In genomic region chr11:83046626-83047172, GRCh38 we compare ENCODE assay signal across 14 cellular contexts. TPM values are rescaled to one million over a fixed set of nuclear protein-coding genes. Genes with fewer than 3 reads are reported as not detected.
A peak's percentile ranks its signal among the peaks of the same experiment; 100 is the strongest.
DNase-seq lines count a peak whose midpoint lies in the region; ATAC-seq and TF ChIP-seq lines count a peak whose summit lies in the region.
"Had no signal": no experiment of that assay in that cellular context is flagged by ENCODE, and none has a peak within 500 bp of the region (broad histone marks: within the 10 kb centered on the region; RNA-seq: fewer than 3 reads in every experiment).

No MANE protein-coding gene starts in this region.

- POLR2A ChIA-PET in naive thymus-derived CD4-positive, alpha-beta T cell (lab: Charles Lee), result interaction anchor here (0.8 to 1.3 kb wide), 2 partner anchors 28 to 40 kb away, joined by 3 read pairs; no protein-coding TSS in a partner anchor

- TF ChIP-seq EP300 in upper lobe of left lung (IDR thresholded peaks at IDR 0.05), result no peak

- H3K36me3 ChIP-seq in heart right ventricle, result no peaks in the 10 kb centered on the region
- no peaks in the 10 kb centered on the region for H3K36me3 ChIP-seq in upper lobe of left lung
- H3K36me3 ChIP-seq in ascending aorta, result no peaks in the 10 kb centered on the region
- H3K36me3 ChIP-seq in naive thymus-derived CD4-positive, alpha-beta T cell (ENCODE audit: control insufficient read depth in 2 of 3, insufficient read depth in 3 of 3, low read length in 3 of 3), result peaks cover 0 to 3% (median 0%) of the 10 kb centered on the region in 3 experiments
- H3K36me3 ChIP-seq: SJSA1 had no signal

- H3K36me3 Mint-ChIP-seq in dendritic cell treated with granulocyte-macrophage colony-stimulating factor and Interleukin-4, amounts not matched to agents 40 ng/mL and 50 ng/mL, for 4 days (ENCODE audit: low read depth), result no peaks in the 10 kb centered on the region
- peaks cover 14% of the 10 kb centered on the region for H3K36me3 Mint-ChIP-seq in memory B cell
- H3K36me3 Mint-ChIP-seq in naive thymus-derived CD4-positive, alpha-beta T cell, result peaks cover 3 to 17% (median 15%) of the 10 kb centered on the region in 5 donors

- H3K4me1 Mint-ChIP-seq in dendritic cell treated with granulocyte-macrophage colony-stimulating factor and Interleukin-4, amounts not matched to agents 40 ng/mL and 50 ng/mL, for 4 days (ENCODE audit: low read depth), result peaks cover 19% of the 10 kb centered on the region
- H3K4me1 Mint-ChIP-seq in memory B cell, result peaks cover 48% of the 10 kb centered on the region
- H3K4me1 Mint-ChIP-seq in naive thymus-derived CD4-positive, alpha-beta T cell, result peaks cover 3 to 62% (median 25%) of the 10 kb centered on the region in 7 donors

- no peaks in the 10 kb centered on the region for H3K27me3 Mint-ChIP-seq in dendritic cell treated with granulocyte-macrophage colony-stimulating factor and Interleukin-4, amounts not matched to agents 40 ng/mL and 50 ng/mL, for 4 days
- no peaks in the 10 kb centered on the region for H3K27me3 Mint-ChIP-seq in memory B cell
- no peaks in the 10 kb centered on the region for H3K27me3 Mint-ChIP-seq in naive thymus-derived CD4-positive, alpha-beta T cell
- H3K27me3 Mint-ChIP-seq: activated CD8-positive, alpha-beta T cell treated with anti-CD3 and anti-CD28 coated beads for 36 hours had no signal

- ATAC-seq in heart right ventricle, result peak in 7 of 8 donors; percentile 27 to 76 (median 70)
- ATAC-seq in Right ventricle myocardium inferior, result no peak
- no peak for ATAC-seq in memory B cell (ENCODE audit: low read depth)
- ATAC-seq in upper lobe of left lung (ENCODE audit: low FRiP score in 2 of 2), result no peak
- ATAC-seq in HG03565 (IDR thresholded peaks at IDR 0.05; ENCODE audit: unreplicated experiment), result no peak
- ATAC-seq in naive thymus-derived CD4-positive, alpha-beta T cell, result no peak
- ATAC-seq: activated CD8-positive, alpha-beta T cell treated with anti-CD3 and anti-CD28 coated beads for 36 hours; CD8-positive, alpha-beta T cell had no signal

- no peak for TF ChIP-seq POLR2A in upper lobe of left lung (IDR thresholded peaks at IDR 0.05)

- peak overlapping the region; percentile 23 for H3K27ac Mint-ChIP-seq in dendritic cell treated with granulocyte-macrophage colony-stimulating factor and Interleukin-4, amounts not matched to agents 40 ng/mL and 50 ng/mL, for 4 days
- peak overlapping the region; percentile 71 for H3K27ac Mint-ChIP-seq in memory B cell
- H3K27ac Mint-ChIP-seq in naive thymus-derived CD4-positive, alpha-beta T cell, result peak overlapping the region in 1 of 9 donors; percentile 14
- H3K27ac Mint-ChIP-seq: activated CD8-positive, alpha-beta T cell treated with anti-CD3 and anti-CD28 coated beads for 36 hours; activated T-helper 2 cell treated with anti-CD3 and anti-CD28 coated beads, Interferon-gamma antibody, Interleukin-2, Interleukin-4, amounts not matched to agents 10 μg/mL and 5 μg/mL and 100 μg/mL, durations not matched to agents 14 hours and 24 hours and 36 hours; CD8-positive, alpha-beta T cell had no signal

- H3K4me3 Mint-ChIP-seq in dendritic cell treated with granulocyte-macrophage colony-stimulating factor and Interleukin-4, amounts not matched to agents 40 ng/mL and 50 ng/mL, for 4 days, result no peak overlapping the region
- no peak overlapping the region for H3K4me3 Mint-ChIP-seq in memory B cell
- H3K4me3 Mint-ChIP-seq in naive thymus-derived CD4-positive, alpha-beta T cell, result no peak overlapping the region
- H3K4me3 Mint-ChIP-seq: activated CD8-positive, alpha-beta T cell treated with anti-CD3 and anti-CD28 coated beads for 36 hours; CD8-positive, alpha-beta T cell had no signal

- H3K9me3 Mint-ChIP-seq in dendritic cell treated with granulocyte-macrophage colony-stimulating factor and Interleukin-4, amounts not matched to agents 40 ng/mL and 50 ng/mL, for 4 days, result no peaks in the 10 kb centered on the region
- H3K9me3 Mint-ChIP-seq in memory B cell, result peaks cover 2% of the 10 kb centered on the region
- peaks cover 0 to 16% (median 6%) of the 10 kb centered on the region in 11 donors for H3K9me3 Mint-ChIP-seq in naive thymus-derived CD4-positive, alpha-beta T cell

- H3K4me3 ChIP-seq in heart right ventricle, result no peak overlapping the region
- no peak overlapping the region for H3K4me3 ChIP-seq in upper lobe of left lung
- H3K4me3 ChIP-seq in ascending aorta, result no peak overlapping the region
- H3K4me3 ChIP-seq in naive thymus-derived CD4-positive, alpha-beta T cell (ENCODE audit: low read length), result no peak overlapping the region
- H3K4me3 ChIP-seq: SJSA1 had no signal

- DNase-seq in heart right ventricle, result no peak
- DNase-seq in Right ventricle myocardium inferior (ENCODE audit: missing footprints), result no peak
- DNase-seq in memory B cell (ENCODE audit: low spot score in 2 of 2), result no peak
- DNase-seq in upper lobe of left lung, result no peak
- DNase-seq in ascending aorta (ENCODE audit: low spot score in 2 of 2), result no peak
- DNase-seq in naive thymus-derived CD4-positive, alpha-beta T cell, result no peak
- DNase-seq: activated CD8-positive, alpha-beta T cell treated with anti-CD3 and anti-CD28 coated beads for 36 hours; aorta; CD8-positive, alpha-beta T cell; NCI-H2081 treated with DMSO at 0.1 percent for 48 hours had no signal

- CTCF ChIA-PET in naive thymus-derived CD4-positive, alpha-beta T cell (lab: Charles Lee), result interaction anchor here (0.6 to 1.3 kb wide), 3 partner anchors 9 to 42 kb away, joined by 3 to 6 read pairs (median 3); no protein-coding TSS in a partner anchor

- H3K27ac ChIP-seq in heart right ventricle, result peak overlapping the region in 9 of 10 donors; percentile 29 to 78 (median 62)
- peak overlapping the region in 3 of 4 donors; percentile 32 to 69 (median 37) for H3K27ac ChIP-seq in upper lobe of left lung
- no peak overlapping the region for H3K27ac ChIP-seq in ascending aorta
- no peak overlapping the region for H3K27ac ChIP-seq in naive thymus-derived CD4-positive, alpha-beta T cell (ENCODE audit: low read depth, low read length)
- H3K27ac ChIP-seq: SJSA1 had no signal

- H3K4me1 ChIP-seq in heart right ventricle (peaks cover 0 to 73% (median 43%) of the 10 kb centered on the region in 9 donors), upper lobe of left lung (peaks cover 6 to 41% (median 25%) of the 10 kb centered on the region in 4 donors), ascending aorta (peaks cover 0 to 10% of the 10 kb centered on the region in 2 donors)
- H3K4me1 ChIP-seq in naive thymus-derived CD4-positive, alpha-beta T cell (ENCODE audit: control insufficient read depth in 2 of 2, insufficient read depth in 2 of 2, low read length in 2 of 2), result no peaks in the 10 kb centered on the region

- TF ChIP-seq CTCF in heart right ventricle (IDR thresholded peaks at IDR 0.05) (no peak), upper lobe of left lung (IDR thresholded peaks at IDR 0.05) (no peak), ascending aorta (IDR thresholded peaks at IDR 0.05) (no peak)

- intact Hi-C loops in heart right ventricle (cut with DNase I) (loop anchor here in 1 of 10 donors (5.0 kb wide), 1 partner anchor 34 kb away; no protein-coding TSS in a partner anchor), Right ventricle myocardium inferior (cut with DNase I) (no loop called here), ascending aorta (cut with DNase I) (no loop called here)
- intact Hi-C loops in dendritic cell treated with granulocyte-macrophage colony-stimulating factor and Interleukin-4, amounts not matched to agents 40 ng/mL and 50 ng/mL, for 4 days (cut with micrococcal nuclease), result no loop called here
- intact Hi-C loops in naive thymus-derived CD4-positive, alpha-beta T cell (cut with micrococcal nuclease), result no loop called here

- H3K9me3 ChIP-seq in heart right ventricle (peaks cover 0 to 8% (median 0%) of the 10 kb centered on the region in 11 donors), upper lobe of left lung (no peaks in the 10 kb centered on the region), ascending aorta (no peaks in the 10 kb centered on the region)
- peaks cover 0 to 8% (median 0%) of the 10 kb centered on the region in 3 experiments for H3K9me3 ChIP-seq in naive thymus-derived CD4-positive, alpha-beta T cell (ENCODE audit: control insufficient read depth in 2 of 3, low read length in 3 of 3)
- H3K9me3 ChIP-seq: SJSA1 had no signal

- 69 to 80% methylated on average over 4 of the region's 4 CpGs for WGBS in heart right ventricle, 2 donors
- 74 to 76% methylated on average over 4 of the region's 4 CpGs for WGBS in upper lobe of left lung, 2 donors

- H3K27me3 ChIP-seq in heart right ventricle, result no peaks in the 10 kb centered on the region
- H3K27me3 ChIP-seq in upper lobe of left lung, result no peaks in the 10 kb centered on the region
- no peaks in the 10 kb centered on the region for H3K27me3 ChIP-seq in ascending aorta
- H3K27me3 ChIP-seq in naive thymus-derived CD4-positive, alpha-beta T cell (ENCODE audit: control insufficient read depth in 2 of 2, insufficient read depth in 2 of 2, low read length in 2 of 2), result no peaks in the 10 kb centered on the region
- H3K27me3 ChIP-seq: SJSA1 had no signal

RNA-seq across cellular contexts. Expression of gene RAB30, which starts 25.0 kb away (rescaled TPM):
- 10 to 100 TPM; 20.2 to 29.4 (median 22.0) TPM for total RNA-seq in heart right ventricle
- polyA plus RNA-seq in heart right ventricle, result 1 to 10 TPM; 2.5 to 5.3 TPM
- total RNA-seq in Right ventricle myocardium inferior, result 28.2 TPM
- total RNA-seq in upper lobe of left lung, result 10 to 100 TPM in 3 of 6 donors, 1 to 10 TPM in 3; 2.7 to 19.3 (median 9.6) TPM
- 7.7 TPM for total RNA-seq in ascending aorta
- 10 to 100 TPM in 4 of 5 experiments, 1 to 10 TPM in 1; 7.4 to 50.2 (median 24.7) TPM for total RNA-seq in naive thymus-derived CD4-positive, alpha-beta T cell
- 10 to 100 TPM; 14.1 to 22.9 TPM for polyA plus RNA-seq in naive thymus-derived CD4-positive, alpha-beta T cell

Comparison
In these comparisons a context has a peak if more than half of its experiments do, and no peak if none do; other contexts are left out.
1. ATAC-seq: peak in heart right ventricle (7 of 8); none in Right ventricle myocardium inferior (single experiment), memory B cell (single experiment), upper lobe of left lung (0 of 2), HG03565 (single experiment) and naive thymus-derived CD4-positive, alpha-beta T cell (single experiment).
2. H3K27ac ChIP-seq: peak in heart right ventricle (9 of 10) and upper lobe of left lung (3 of 4); none in ascending aorta (0 of 2) and naive thymus-derived CD4-positive, alpha-beta T cell (single experiment).